2 cellular contexts compared by ENCODE assay signal in the genomic region with DNA sequence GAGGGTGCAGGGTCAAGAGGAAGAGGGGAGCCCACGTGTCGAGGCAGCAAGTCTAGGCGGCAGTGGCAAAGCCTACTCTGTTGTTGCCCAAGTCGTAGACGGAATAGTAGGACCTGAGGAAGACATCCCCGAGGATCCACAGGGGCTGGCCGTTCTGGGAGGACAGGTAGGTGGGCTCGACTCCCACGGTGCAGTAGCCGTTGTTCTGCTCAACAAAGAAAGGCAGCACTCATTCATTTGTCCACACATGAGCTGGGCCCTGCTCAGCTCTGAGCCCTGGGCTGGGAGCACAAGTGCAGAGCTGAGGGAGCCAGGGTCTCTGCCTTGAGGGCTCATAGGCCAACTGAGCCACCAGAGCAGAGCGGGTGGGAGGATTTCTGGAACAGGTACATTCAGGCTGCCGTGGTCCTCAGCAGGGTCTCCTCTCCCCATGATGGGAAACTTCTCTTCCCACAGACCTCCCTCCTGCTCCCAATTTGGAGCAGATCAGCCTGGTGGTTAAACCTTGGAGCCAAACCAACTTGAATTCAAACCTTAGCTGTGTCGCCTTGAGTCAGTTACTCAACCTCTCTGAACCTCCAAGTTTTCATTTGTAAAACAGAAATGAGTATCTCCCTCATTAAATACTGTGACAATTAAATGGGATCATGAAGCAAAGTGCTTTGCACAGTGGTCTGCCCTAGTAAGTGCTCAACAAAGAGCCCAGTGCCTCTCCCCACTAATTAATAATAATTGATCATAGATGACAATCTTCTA.
TF ChIP-seq lines count a peak whose summit lies in the region.

No MANE protein-coding gene starts in this region.

TF ChIP-seq in A549, 52 proteins besides CTCF, POLR2A, EP300 and RAD21 (continued from another document):
- TF ChIP-seq CHD2 (IDR thresholded peaks at IDR 0.05; ENCODE audit: low read length, partially characterized antibody), result no peak

TF ChIP-seq in HEK293, 187 proteins besides CTCF, POLR2A, EP300 and RAD21 (continued from another document):
- TF ChIP-seq ZNF394 (tag by site-specific recombination; IDR thresholded peaks at IDR 0.05; ENCODE audit: borderline replicate concordance) (no peak), ZNF768 (tag by site-specific recombination; IDR thresholded peaks at IDR 0.05) (peak; percentile 81; the same call in 1 of the 2 replicates), ZNF174 (tag by site-specific recombination; IDR thresholded peaks at IDR 0.05) (no peak)
- TF ChIP-seq, protein P1, sequence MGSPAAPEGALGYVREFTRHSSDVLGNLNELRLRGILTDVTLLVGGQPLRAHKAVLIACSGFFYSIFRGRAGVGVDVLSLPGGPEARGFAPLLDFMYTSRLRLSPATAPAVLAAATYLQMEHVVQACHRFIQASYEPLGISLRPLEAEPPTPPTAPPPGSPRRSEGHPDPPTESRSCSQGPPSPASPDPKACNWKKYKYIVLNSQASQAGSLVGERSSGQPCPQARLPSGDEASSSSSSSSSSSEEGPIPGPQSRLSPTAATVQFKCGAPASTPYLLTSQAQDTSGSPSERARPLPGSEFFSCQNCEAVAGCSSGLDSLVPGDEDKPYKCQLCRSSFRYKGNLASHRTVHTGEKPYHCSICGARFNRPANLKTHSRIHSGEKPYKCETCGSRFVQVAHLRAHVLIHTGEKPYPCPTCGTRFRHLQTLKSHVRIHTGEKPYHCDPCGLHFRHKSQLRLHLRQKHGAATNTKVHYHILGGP (tag by site-specific recombination; IDR thresholded peaks at IDR 0.05), result no peak
